Comparison of ENCODE assay signal across 1 cellular context in the genomic region with DNA sequence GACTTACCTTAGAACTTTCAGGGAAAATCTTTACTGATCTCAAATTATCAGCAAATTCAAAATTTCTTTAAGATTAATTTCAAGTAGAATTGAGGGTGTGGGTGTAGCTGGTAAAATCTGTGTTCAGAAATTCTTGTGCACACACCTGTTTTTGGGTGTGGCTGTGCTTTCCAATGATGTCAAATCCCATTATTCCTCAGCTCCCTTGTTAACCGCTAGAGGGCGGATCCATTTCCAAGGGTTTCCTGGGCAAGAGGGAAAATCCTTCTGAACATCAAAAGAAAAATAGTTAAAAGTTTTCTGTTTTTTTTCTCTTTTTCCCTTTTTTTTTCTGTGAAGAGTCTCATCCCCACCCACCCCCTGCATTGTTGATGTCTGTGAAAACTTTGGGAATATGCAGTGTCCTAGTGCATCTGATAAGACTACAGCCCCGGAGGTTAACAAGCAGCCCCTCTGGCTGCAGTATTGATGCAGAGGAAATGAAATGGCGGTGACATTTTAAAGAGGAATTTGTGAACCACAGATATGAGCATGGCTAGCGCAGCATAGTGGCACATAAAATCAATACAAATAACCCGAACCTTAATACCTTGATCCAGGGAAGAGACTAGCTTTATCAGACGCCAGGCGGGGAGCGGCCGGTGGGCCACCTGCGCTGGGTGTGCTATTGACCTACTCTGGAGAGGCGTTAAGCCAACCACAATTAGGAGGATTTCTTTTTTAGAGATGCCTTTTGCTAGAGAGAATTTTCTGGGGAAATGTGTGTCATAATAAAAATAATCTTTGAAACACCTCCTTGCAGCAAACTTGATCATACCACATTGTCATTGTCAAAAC.
TF ChIP-seq lines count a peak whose summit lies in the region.

No MANE protein-coding gene starts in this region.

TF ChIP-seq in WTC11, 78 proteins besides CTCF, POLR2A, EP300 and RAD21 (continued from another document):
- TF ChIP-seq CDX4 (CRISPR knock-in tag; IDR thresholded peaks at IDR 0.05; ENCODE audit: borderline replicate concordance) (no peak), CBFB (CRISPR knock-in tag; IDR thresholded peaks at IDR 0.05; ENCODE audit: low read depth) (no peak)
